Comparison of ENCODE assay signal across 8 cellular contexts in the genomic region with DNA sequence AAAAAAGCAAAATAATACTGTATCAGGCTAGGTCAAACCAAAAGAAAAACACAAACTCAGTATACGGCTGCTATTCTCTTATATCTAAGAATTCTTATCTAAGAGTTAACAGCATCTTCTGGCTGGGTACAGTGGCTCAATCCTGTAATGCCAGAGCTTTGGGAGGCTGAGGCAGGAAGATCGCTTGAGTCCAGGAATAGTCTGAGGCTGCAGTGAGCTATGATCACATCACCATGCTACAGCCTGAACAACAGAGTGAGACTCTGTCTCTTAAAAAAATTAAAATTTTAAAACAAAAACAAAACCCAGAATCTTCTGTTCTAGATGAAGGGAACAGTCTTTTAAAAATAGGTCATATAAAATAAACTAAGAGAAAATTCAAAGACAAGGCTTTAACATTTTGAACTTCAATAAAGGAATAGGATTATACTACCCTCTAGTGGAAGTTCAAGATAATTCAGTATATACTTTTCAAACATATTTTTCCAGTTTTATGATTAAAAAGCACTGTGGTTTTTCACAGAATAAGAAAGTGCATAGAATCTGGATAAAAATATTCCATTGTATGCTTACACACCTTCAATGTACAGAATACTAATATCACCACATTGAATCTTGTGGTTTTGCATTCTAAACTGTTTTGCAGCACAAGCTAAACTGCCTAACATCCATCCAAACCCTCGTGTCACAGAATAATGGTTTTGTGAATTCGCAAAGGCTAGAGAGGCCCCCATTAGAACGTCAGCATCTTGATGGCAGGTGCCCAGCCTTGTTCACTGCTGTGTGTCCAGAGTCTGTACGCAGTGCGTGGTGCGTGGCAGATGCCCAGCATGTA. TPM values are rescaled to one million over a fixed set of nuclear protein-coding genes. Genes with fewer than 3 reads are reported as not detected.
DNase-seq lines count a peak whose midpoint lies in the region; TF ChIP-seq lines count a peak whose summit lies in the region.

No MANE protein-coding gene starts in this region.

- POLR2A ChIA-PET in AG04450 (lab: Yijun Ruan, JAX) = no interaction called here
- POLR2A ChIA-PET in HEK293 (lab: Yijun Ruan, JAX) = interaction anchor here (0.6 kb wide), 1 partner anchor 1500 kb away, joined by 3 read pairs; no protein-coding TSS in a partner anchor

- peaks cover 69% of the 10 kb centered on the region for H3K4me1 Mint-ChIP-seq in activated T-cell treated with anti-CD3 and anti-CD28 coated beads, Interleukin-2, amount 50 U/mL, for 24 hours (ENCODE audit: low read depth)

- peaks cover 31% of the 10 kb centered on the region for H3K36me3 Mint-ChIP-seq in activated T-cell treated with anti-CD3 and anti-CD28 coated beads, Interleukin-2, amount 50 U/mL, for 24 hours (ENCODE audit: low read depth)

- H3K9me3 ChIP-seq in AG04450 (ENCODE audit: control insufficient read depth, insufficient read depth, low read length) (no peaks in the 10 kb centered on the region), HEK293 (ENCODE audit: control insufficient read depth, insufficient read depth, low read depth, low read length) (no peaks in the 10 kb centered on the region)

- H3K4me3 Mint-ChIP-seq in activated T-cell treated with anti-CD3 and anti-CD28 coated beads, Interleukin-2, amount 50 U/mL, for 24 hours = no peak overlapping the region

- no peak overlapping the region for H3K4me3 ChIP-seq in AG04450 (ENCODE audit: low read depth, low read length)
- no peak overlapping the region for H3K4me3 ChIP-seq in HEK293 (ENCODE audit: low read depth, low read length)
- no peak overlapping the region for H3K4me3 ChIP-seq in retinal pigment epithelial cell (ENCODE audit: low read length)

- in situ Hi-C loops in SK-MEL-5 (cut with HindIII; ENCODE audit: low pct_unique_long_range_greater_than_20kb, low sequenced_read_pairs) = no loop called here

- H3K27me3 ChIP-seq in AG04450 (ENCODE audit: control insufficient read depth, insufficient read depth, low read length) = no peaks in the 10 kb centered on the region

- DNase-seq in AG04450 (ENCODE audit: low read depth, low spot score) (no peak), SK-MEL-5 (ENCODE audit: low read depth, low spot score) (peak; percentile 42), fibroblast of peridontal ligament (ENCODE audit: extremely low read depth) (peak; percentile 72), retinal pigment epithelial cell (ENCODE audit: low read depth) (no peak), activated gamma-delta T cell (lab: John Stamatoyannopoulos, UW) (no peak)
- no peak for DNase-seq in stimulated activated CD4-positive, alpha-beta T cell treated with anti-CD3 and anti-CD28 coated beads, Interleukin-15, amount 100 ng/mL, for 24 hours
- DNase-seq in activated T-cell treated with anti-CD3 and anti-CD28 coated beads, Interleukin-2, amount 50 U/mL, for 24 hours = no peak

- H3K36me3 ChIP-seq in HEK293 (ENCODE audit: control insufficient read depth in 2 of 2, insufficient read depth in 1 of 2, low read length in 2 of 2) = peaks cover 0 to 4% of the 10 kb centered on the region in 2 experiments; a peak in 1 of 3 replicates

- no peak overlapping the region for H3K27ac Mint-ChIP-seq in activated T-cell treated with anti-CD3 and anti-CD28 coated beads, Interleukin-2, amount 50 U/mL, for 24 hours

- CTCF ChIA-PET in AG04450 (lab: Charles Lee) (interaction anchor here (0.6 to 3.2 kb wide), 24 partner anchors 9 to 1829 kb away, joined by 3 to 11 read pairs (median 4); no protein-coding TSS in a partner anchor), HEK293 (lab: Yijun Ruan, JAX) (interaction anchor here (0.6 to 2.1 kb wide), 47 partner anchors 8 to 1568 kb away, joined by 3 to 17 read pairs (median 4); no protein-coding TSS in a partner anchor)

- TF ChIP-seq CTCF in AG04450 (IDR thresholded peaks at IDR 0.05; ENCODE audit: low read depth, low read length) = peak; percentile 43
- no peak for TF ChIP-seq CTCF in HEK293 (tag by site-specific recombination; IDR thresholded peaks at IDR 0.05)
- TF ChIP-seq CTCF in retinal pigment epithelial cell (conservative IDR thresholded peaks at IDR 0.05; ENCODE audit: low read depth, low read length) = peak; percentile 21

- H3K27ac ChIP-seq in AG04450 (ENCODE audit: low read depth, low read length) (no peak overlapping the region), HEK293 (ENCODE audit: extremely low read depth, low read depth, low read length) (no peak overlapping the region)

- H3K27me3 Mint-ChIP-seq in activated T-cell treated with anti-CD3 and anti-CD28 coated beads, Interleukin-2, amount 50 U/mL, for 24 hours = no peaks in the 10 kb centered on the region

- H3K4me1 ChIP-seq in HEK293 (ENCODE audit: control insufficient read depth, insufficient read depth, low read length) = peaks cover 23% of the 10 kb centered on the region

- no peaks in the 10 kb centered on the region for H3K9me3 Mint-ChIP-seq in activated T-cell treated with anti-CD3 and anti-CD28 coated beads, Interleukin-2, amount 50 U/mL, for 24 hours

TF ChIP-seq in HEK293, 187 proteins besides CTCF, POLR2A, EP300 and RAD21:
- no peak for TF ChIP-seq SP2 (tag by site-specific recombination; IDR thresholded peaks at IDR 0.05)
- no peak for TF ChIP-seq GLI4 (tag by site-specific recombination; IDR thresholded peaks at IDR 0.05)
- TF ChIP-seq ZNF654 (tag by site-specific recombination; IDR thresholded peaks at IDR 0.05; ENCODE audit: low read depth) = peak; percentile 71
- TF ChIP-seq, protein P1, sequence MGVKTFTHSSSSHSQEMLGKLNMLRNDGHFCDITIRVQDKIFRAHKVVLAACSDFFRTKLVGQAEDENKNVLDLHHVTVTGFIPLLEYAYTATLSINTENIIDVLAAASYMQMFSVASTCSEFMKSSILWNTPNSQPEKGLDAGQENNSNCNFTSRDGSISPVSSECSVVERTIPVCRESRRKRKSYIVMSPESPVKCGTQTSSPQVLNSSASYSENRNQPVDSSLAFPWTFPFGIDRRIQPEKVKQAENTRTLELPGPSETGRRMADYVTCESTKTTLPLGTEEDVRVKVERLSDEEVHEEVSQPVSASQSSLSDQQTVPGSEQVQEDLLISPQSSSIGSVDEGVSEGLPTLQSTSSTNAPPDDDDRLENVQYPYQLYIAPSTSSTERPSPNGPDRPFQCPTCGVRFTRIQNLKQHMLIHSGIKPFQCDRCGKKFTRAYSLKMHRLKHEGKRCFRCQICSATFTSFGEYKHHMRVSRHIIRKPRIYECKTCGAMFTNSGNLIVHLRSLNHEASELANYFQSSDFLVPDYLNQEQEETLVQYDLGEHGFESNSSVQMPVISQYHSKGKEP (tag by site-specific recombination; IDR thresholded peaks at IDR 0.05) = no peak
- no peak for TF ChIP-seq ZBTB48 (tag by site-specific recombination; IDR thresholded peaks at IDR 0.05)
- no peak for TF ChIP-seq ZNF785 (tag by site-specific recombination; IDR thresholded peaks at IDR 0.05)

RNA-seq across cellular contexts. Expression of a gene that starts 39.3 kb away (rescaled TPM):
- 15.2 and 18.5 TPM in 2 replicates for polyA plus RNA-seq in AG04450 (2011; rRNA removed)
- polyA minus RNA-seq in AG04450 (2011; rRNA and poly(A)+ RNA removed) = 13.1 and 13.5 TPM in 2 replicates
- 8.3 and 11.8 TPM in 2 replicates for total RNA-seq in SK-MEL-5 (2014; rRNA removed; shearing (Covaris generic))
- polyA plus RNA-seq in SK-MEL-5 (2015; cell fraction: cytosol; rRNA removed) = 33.9 and 35.4 TPM in 2 replicates
- 13.0 and 22.8 TPM in 2 replicates for polyA plus RNA-seq in SK-MEL-5 (2015; cell fraction: nucleus; rRNA removed)

Comparison
In these comparisons a context has a peak if more than half of its experiments do, and no peak if none do; other contexts are left out.
1. DNase-seq: peak in SK-MEL-5 (single experiment) and fibroblast of peridontal ligament (single experiment); none in AG04450 (single experiment), retinal pigment epithelial cell (single experiment), stimulated activated CD4-positive, alpha-beta T cell treated with anti-CD3 and anti-CD28 coated beads, Interleukin-15, amount 100 ng/mL, for 24 hours (single experiment), activated T-cell treated with anti-CD3 and anti-CD28 coated beads, Interleukin-2, amount 50 U/mL, for 24 hours (single experiment) and activated gamma-delta T cell (single experiment).